In genomic region chr12:13534645-13535398, GRCh38 we compare ENCODE assay signal across 8 cellular contexts.
A peak's percentile ranks its signal among the peaks of the same experiment; 100 is the strongest.
DNase-seq lines count a peak whose midpoint lies in the region; ATAC-seq and TF ChIP-seq lines count a peak whose summit lies in the region.

No MANE protein-coding gene starts in this region.

- peaks cover 7% of the 10 kb centered on the region for H3K27me3 Mint-ChIP-seq in activated naive CD8-positive, alpha-beta T cell treated with anti-CD3 and anti-CD28 coated beads, Interleukin-2, amount 50 U/mL, for 24 hours

- H3K27ac Mint-ChIP-seq in activated naive CD8-positive, alpha-beta T cell treated with anti-CD3 and anti-CD28 coated beads, Interleukin-2, amount 50 U/mL, for 24 hours: no peak overlapping the region

- DNase-seq in AG08396 (ENCODE audit: low spot score) (peak; percentile 48), NCI-H2171 (lab: John Stamatoyannopoulos, UW) (peak; percentile 1), hepatic stellate cell (ENCODE audit: low spot score) (peak; percentile 9), sciatic nerve (ENCODE audit: low spot score) (peak; percentile 88)
- DNase-seq in activated naive CD8-positive, alpha-beta T cell treated with anti-CD3 and anti-CD28 coated beads, Interleukin-2, amount 50 U/mL, for 24 hours: peak; percentile 65

- intact Hi-C loops in sciatic nerve (cut with DNase I): no loop called here

- no peak overlapping the region for H3K4me3 Mint-ChIP-seq in activated naive CD8-positive, alpha-beta T cell treated with anti-CD3 and anti-CD28 coated beads, Interleukin-2, amount 50 U/mL, for 24 hours

- ATAC-seq in activated naive CD8-positive, alpha-beta T cell treated with anti-CD3 and anti-CD28 coated beads, Interleukin-2, amount 50 U/mL, for 24 hours: no peak
- ATAC-seq in sciatic nerve (peak; percentile 83), HG02981 (IDR thresholded peaks at IDR 0.05; ENCODE audit: unreplicated experiment) (no peak), HG02763 (IDR thresholded peaks at IDR 0.05; ENCODE audit: unreplicated experiment) (no peak)

- no peaks in the 10 kb centered on the region for H3K9me3 Mint-ChIP-seq in activated naive CD8-positive, alpha-beta T cell treated with anti-CD3 and anti-CD28 coated beads, Interleukin-2, amount 50 U/mL, for 24 hours

- peaks cover 12% of the 10 kb centered on the region for H3K4me1 Mint-ChIP-seq in activated naive CD8-positive, alpha-beta T cell treated with anti-CD3 and anti-CD28 coated beads, Interleukin-2, amount 50 U/mL, for 24 hours

- H3K36me3 Mint-ChIP-seq in activated naive CD8-positive, alpha-beta T cell treated with anti-CD3 and anti-CD28 coated beads, Interleukin-2, amount 50 U/mL, for 24 hours (ENCODE audit: low read depth): no peaks in the 10 kb centered on the region

- TF ChIP-seq CTCF in GM12873 (IDR thresholded peaks at IDR 0.05; ENCODE audit: insufficient read depth, low read depth, low read length, missing control alignments): peak; percentile 95

Comparison
In these comparisons a context has a peak if more than half of its experiments do, and no peak if none do; other contexts are left out.
1. DNase-seq: peak in every context shown above with its lines; median percentile 88 in sciatic nerve; 65 in activated naive CD8-positive, alpha-beta T cell treated with anti-CD3 and anti-CD28 coated beads, Interleukin-2, amount 50 U/mL, for 24 hours; 48 in AG08396; 9 in hepatic stellate cell; 1 in NCI-H2171.